ENCODE assay signal across 1 cellular context in genomic region chr6:2317498-2317897, GRCh38.
DNase-seq lines count a peak whose midpoint lies in the region; ATAC-seq, FAIRE-seq and TF ChIP-seq lines count a peak whose summit lies in the region.
"Not testable (repeated sequence)": the region's sequence is repeated elsewhere in the genome, so short reads cannot be mapped to it uniquely, and the experiment has no call there.

No MANE protein-coding gene starts in this region.

- TF ChIP-seq POLR2A in HepG2 (IDR thresholded peaks at IDR 0.05; ENCODE audit: insufficient read depth in 1 of 2, low read depth in 2 of 2, low read length in 2 of 2), result not testable (repeated sequence)

- TF ChIP-seq CTCF in HepG2 (CRISPR knock-in tag; IDR thresholded peaks at IDR 0.05), result not testable (repeated sequence)

- H3K27ac ChIP-seq in HepG2 (ENCODE audit: extremely low read length, insufficient read depth, low read length), result not testable (repeated sequence)

- not testable (repeated sequence) for H3K9ac ChIP-seq in HepG2 (ENCODE audit: insufficient read depth, low read depth, low read length)

- not testable (repeated sequence) for TF ChIP-seq RAD21 in HepG2 (CRISPR knock-in tag; IDR thresholded peaks at IDR 0.05)

- FAIRE-seq in HepG2 (lab: Jason Lieb, UNC), result not testable (repeated sequence)

- 96% methylated on average over 11 of the region's 11 CpGs for WGBS in HepG2 (ENCODE audit: low lambda C conversion rate)

- POLR2A ChIA-PET in HepG2 (lab: Yijun Ruan, JAX), result not testable (repeated sequence)

- not testable (repeated sequence) for TF ChIP-seq EP300 in HepG2 (IDR thresholded peaks at IDR 0.05; ENCODE audit: low read depth in 2 of 2, low read length in 2 of 2); HepG2 (CRISPR knock-in tag; IDR thresholded peaks at IDR 0.05; ENCODE audit: borderline replicate concordance)

- not testable (repeated sequence) for H3K27me3 ChIP-seq in HepG2 (ENCODE audit: control insufficient read depth in 1 of 2, insufficient read depth in 2 of 2, low read length in 2 of 2)

- ATAC-seq in HepG2, result not testable (repeated sequence)

- H2AFZ ChIP-seq in HepG2 (ENCODE audit: low read length), result not testable (repeated sequence)

- not testable (repeated sequence) for DNase-seq in HepG2 (ENCODE audit: low spot score)

- not testable (repeated sequence) for H3K4me2 ChIP-seq in HepG2 (ENCODE audit: low read depth, low read length)

- not testable (repeated sequence) for H3K79me2 ChIP-seq in HepG2 (ENCODE audit: insufficient read depth, low read length)

- H3K4me3 ChIP-seq in HepG2 (replicated peaks in 1 of 3; ENCODE audit: insufficient read depth in 1 of 3, low read depth in 2 of 3, low read length in 3 of 3), result not testable (repeated sequence)

- peaks cover 28% of the 10 kb centered on the region for H3K9me3 ChIP-seq in HepG2 (ENCODE audit: low read length)

- in situ Hi-C loops in HepG2 (cut with HindIII; ENCODE audit: extremely low pct_ligation_motif_present, low pct_unique_long_range_greater_than_20kb), result not testable (repeated sequence)

- not testable (repeated sequence) for H3K36me3 ChIP-seq in HepG2 (replicated peaks in 1 of 2; ENCODE audit: control insufficient read depth in 1 of 2, insufficient read depth in 2 of 2, low read length in 2 of 2)

- CTCF ChIA-PET in HepG2 (lab: Yijun Ruan, JAX; ENCODE audit: low intra/inter-chr PET ratio, low total read pairs), result not testable (repeated sequence)

- intact Hi-C loops in HepG2 (cut with micrococcal nuclease; ENCODE audit: unreplicated experiment), result not testable (repeated sequence)

- H4K20me1 ChIP-seq in HepG2 (ENCODE audit: insufficient read depth, low read length), result not testable (repeated sequence)

- H3K4me1 ChIP-seq in HepG2 (ENCODE audit: insufficient read depth, low read length), result not testable (repeated sequence)

- not testable (repeated sequence) for BruUV-seq in HepG2 (replicated peaks; lab: Mats Ljungman, UMichigan)

TF ChIP-seq in HepG2, 621 proteins besides CTCF, POLR2A, EP300 and RAD21:
- peak; percentile 98 for TF ChIP-seq ZNF124 (CRISPR knock-in tag; IDR thresholded peaks at IDR 0.05)
